8 cellular contexts compared by ENCODE assay signal in the genomic region with DNA sequence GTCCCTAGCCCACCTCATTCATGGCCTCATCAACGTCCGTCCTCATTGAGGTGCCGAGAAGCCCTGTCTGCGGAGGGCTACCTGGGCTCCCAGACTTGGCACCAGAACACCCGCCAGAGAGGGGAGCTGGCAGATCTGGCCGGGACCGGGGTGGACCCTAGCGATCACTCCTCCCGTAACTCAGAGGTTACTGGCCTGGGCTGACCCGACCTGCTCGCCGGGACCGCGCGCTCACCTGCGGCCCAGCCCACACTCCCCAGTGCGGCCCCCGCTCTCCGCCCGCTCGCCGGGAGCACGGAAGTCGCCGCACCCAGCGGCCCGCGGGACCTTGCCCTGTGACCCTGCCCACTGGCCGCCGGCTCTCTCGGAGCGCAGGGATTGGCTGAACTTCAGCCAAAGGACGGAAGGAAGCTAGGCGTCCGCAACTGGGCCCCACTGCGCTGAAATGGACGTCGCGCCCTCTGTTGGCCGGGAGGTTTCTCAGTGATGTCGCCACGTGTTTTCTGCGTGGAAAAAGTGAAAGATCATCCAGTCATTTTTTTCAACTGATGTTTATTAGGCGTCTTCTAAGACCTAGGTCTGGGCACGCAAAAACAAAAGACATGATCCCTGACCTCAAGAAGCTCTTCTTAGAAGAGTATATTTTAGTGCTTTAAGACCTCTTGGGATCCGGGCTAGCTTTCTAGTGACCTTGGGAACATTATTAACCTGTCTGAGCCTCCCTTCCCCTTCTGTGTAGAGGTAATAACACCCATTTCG.
DNase-seq lines count a peak whose midpoint lies in the region; ATAC-seq and TF ChIP-seq lines count a peak whose summit lies in the region.

A gene with protein sequence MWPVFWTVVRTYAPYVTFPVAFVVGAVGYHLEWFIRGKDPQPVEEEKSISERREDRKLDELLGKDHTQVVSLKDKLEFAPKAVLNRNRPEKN (minus strand): TSS at position 308 of the 759 bp plus-strand sequence. CDS start 3,772 bp downstream, outside the sequence.

- peak; percentile 98 for ATAC-seq in GM19023 (IDR thresholded peaks at IDR 0.05; ENCODE audit: unreplicated experiment)
- peak; percentile 97 for ATAC-seq in HG03280 (IDR thresholded peaks at IDR 0.05; ENCODE audit: unreplicated experiment)
- peak; percentile 97 to 98 for ATAC-seq in activated CD4-positive, CD25-positive, alpha-beta regulatory T cell treated with anti-CD3 and anti-CD28 coated beads, Interleukin-2, amount 50 U/mL, for 24 hours

- TF ChIP-seq CTCF in AG09319 (IDR thresholded peaks at IDR 0.05; ENCODE audit: low read depth, low read length) = peak; percentile 82

- DNase-seq in AG09319 (ENCODE audit: extremely low read depth, low read depth) (peak; percentile 79), NCI-H345 treated with DMSO at 0.1 percent for 48 hours (lab: John Stamatoyannopoulos, UW; ENCODE audit: unreplicated experiment) (peak; percentile 82), cerebellar cortex (ENCODE audit: low spot score) (peak; percentile 92), islet precursor cell (peak; percentile 97)
- DNase-seq in stimulated activated CD4-positive, alpha-beta T cell treated with anti-CD3 and anti-CD28 coated beads, Interleukin-12 subunit alpha, Interleukin-12 subunit beta, amount 100 ng/mL, for 48 hours (ENCODE audit: low read depth in 2 of 3, low spot score in 1 of 3) = peak; percentile 88 to 90 (median 90)

Comparison
In these comparisons a context has a peak if more than half of its experiments do, and no peak if none do; other contexts are left out.
1. Peak in every context shown above with its lines: DNase-seq and ATAC-seq.